In genomic region chr7:29326872-29327271, GRCh38 we compare ENCODE assay signal across 21 cellular contexts.
"Had no signal": no experiment of that assay in that cellular context is flagged by ENCODE, and none has a peak within 500 bp of the region (broad histone marks: within the 10 kb centered on the region; RNA-seq: fewer than 3 reads in every experiment).

No MANE protein-coding gene starts in this region.

- H3K9ac ChIP-seq: neural progenitor cell had no signal

- H3K27ac ChIP-seq: left ventricle myocardium inferior, neural progenitor cell, suprapubic skin, tibial nerve, uterus had no signal

- H3K36me3 Mint-ChIP-seq: activated naive CD4-positive, alpha-beta T cell treated with anti-CD3 and anti-CD28 coated beads, Interleukin-2, amount 50 U/mL, for 24 hours; brain; naive thymus-derived CD4-positive, alpha-beta T cell; neural progenitor cell; stimulated activated memory B cell treated with anti-CD40 and anti-IgM and Interleukin-4, amounts not matched to agents 10 μg/mL and 1 μg/mL and 100 μg/mL, for 72 hours; WTC11 had no signal

- H2AFZ ChIP-seq: hepatocyte, neural progenitor cell had no signal

- H3K4me2 ChIP-seq: hepatocyte, neural progenitor cell had no signal

- DNase-seq: activated gamma-delta T cell treated with Interleukin-2 at 50 U/mL for 16 hours; activated T-cell treated with anti-CD3 and anti-CD28 coated beads, Interleukin-2, amount 50 U/mL, for 1 hour; aorta; central memory CD4-positive, alpha-beta T cell; effector memory CD4-positive, alpha-beta T cell; foreskin melanocyte; kidney glomerular epithelial cell; left ventricle myocardium inferior; naive thymus-derived CD4-positive, alpha-beta T cell; small intestine; stimulated activated CD4-positive, alpha-beta T cell treated with anti-CD3 and anti-CD28 coated beads, Interleukin-15, amount 100 ng/mL, for 24 hours; stomach; uterus had no signal

- H3K4me1 ChIP-seq: neural progenitor cell, tibial nerve, uterus had no signal

- H3K36me3 ChIP-seq: left ventricle myocardium inferior, neural progenitor cell, stomach, suprapubic skin, tibial nerve, uterus had no signal

- H3K4me3 Mint-ChIP-seq: activated naive CD4-positive, alpha-beta T cell treated with anti-CD3 and anti-CD28 coated beads, Interleukin-2, amount 50 U/mL, for 24 hours; brain; naive thymus-derived CD4-positive, alpha-beta T cell; neural progenitor cell; stimulated activated memory B cell treated with anti-CD40 and anti-IgM and Interleukin-4, amounts not matched to agents 10 μg/mL and 1 μg/mL and 100 μg/mL, for 72 hours; WTC11 had no signal

- H3K9me3 ChIP-seq: left ventricle myocardium inferior, stomach, suprapubic skin, tibial nerve, uterus had no signal

- H3K4me3 ChIP-seq: hepatocyte, left ventricle myocardium inferior, neural progenitor cell, stomach, suprapubic skin, tibial nerve, uterus had no signal

- H3K27me3 Mint-ChIP-seq: brain had no signal

- H3K27ac Mint-ChIP-seq: activated naive CD4-positive, alpha-beta T cell treated with anti-CD3 and anti-CD28 coated beads, Interleukin-2, amount 50 U/mL, for 24 hours; naive thymus-derived CD4-positive, alpha-beta T cell; neural progenitor cell; stimulated activated memory B cell treated with anti-CD40 and anti-IgM and Interleukin-4, amounts not matched to agents 10 μg/mL and 1 μg/mL and 100 μg/mL, for 72 hours; WTC11 had no signal

- H3K27me3 ChIP-seq: hepatocyte, neural progenitor cell, stomach, suprapubic skin, tibial nerve, uterus had no signal

- H3K4me1 Mint-ChIP-seq: activated naive CD4-positive, alpha-beta T cell treated with anti-CD3 and anti-CD28 coated beads, Interleukin-2, amount 50 U/mL, for 24 hours; stimulated activated memory B cell treated with anti-CD40 and anti-IgM and Interleukin-4, amounts not matched to agents 10 μg/mL and 1 μg/mL and 100 μg/mL, for 72 hours had no signal

- H3K9me3 Mint-ChIP-seq: brain; stimulated activated memory B cell treated with anti-CD40 and anti-IgM and Interleukin-4, amounts not matched to agents 10 μg/mL and 1 μg/mL and 100 μg/mL, for 72 hours had no signal
